ENCODE assay signal across 10 cellular contexts in genomic region chr6:39335780-39336541, GRCh38. TPM values are rescaled to one million over a fixed set of nuclear protein-coding genes. Genes with fewer than 3 reads are reported as not detected.
A peak's percentile ranks its signal among the peaks of the same experiment; 100 is the strongest.
DNase-seq lines count a peak whose midpoint lies in the region; ATAC-seq and TF ChIP-seq lines count a peak whose summit lies in the region.
"Had no signal": no experiment of that assay in that cellular context is flagged by ENCODE, and none has a peak within 500 bp of the region (broad histone marks: within the 10 kb centered on the region; RNA-seq: fewer than 3 reads in every experiment).

No MANE protein-coding gene starts in this region.

- no peaks in the 10 kb centered on the region for H3K9me3 ChIP-seq in KOPT-K1 (ENCODE audit: insufficient read depth, low read length, poor library complexity, severe bottlenecking)
- H3K9me3 ChIP-seq in smooth muscle cell (replicated peaks; ENCODE audit: low read depth): no peaks in the 10 kb centered on the region
- H3K9me3 ChIP-seq: A549, SJSA1 had no signal

- no peak overlapping the region for H3K27ac Mint-ChIP-seq in activated T-helper 2 cell treated with anti-CD3 and anti-CD28 coated beads, Interferon-gamma antibody, Interleukin-2, Interleukin-4, amounts not matched to agents 10 μg/mL and 5 μg/mL and 100 μg/mL, durations not matched to agents 14 hours and 24 hours and 36 hours

- H3K36me3 ChIP-seq in KOPT-K1 (ENCODE audit: insufficient read depth, low read length) (no peaks in the 10 kb centered on the region), smooth muscle cell (ENCODE audit: low read depth) (no peaks in the 10 kb centered on the region)
- H3K36me3 ChIP-seq: SJSA1 had no signal

- H3K27me3 Mint-ChIP-seq in activated T-helper 2 cell treated with anti-CD3 and anti-CD28 coated beads, Interferon-gamma antibody, Interleukin-2, Interleukin-4, amounts not matched to agents 10 μg/mL and 5 μg/mL and 100 μg/mL, durations not matched to agents 14 hours and 24 hours and 36 hours (ENCODE audit: low read depth): peaks cover 38% of the 10 kb centered on the region

- H3K4me3 ChIP-seq in smooth muscle cell: no peak overlapping the region
- H3K4me3 ChIP-seq: A549, SJSA1 had no signal

- peaks cover 10% of the 10 kb centered on the region for H3K4me1 Mint-ChIP-seq in activated T-helper 2 cell treated with anti-CD3 and anti-CD28 coated beads, Interferon-gamma antibody, Interleukin-2, Interleukin-4, amounts not matched to agents 10 μg/mL and 5 μg/mL and 100 μg/mL, durations not matched to agents 14 hours and 24 hours and 36 hours (ENCODE audit: low read depth)

- peak overlapping the region; percentile 8 for H3K4me2 ChIP-seq in smooth muscle cell
- H3K4me2 ChIP-seq: A549 had no signal

- H3K4me1 ChIP-seq in smooth muscle cell (ENCODE audit: low read depth): peaks cover 7% of the 10 kb centered on the region
- H3K4me1 ChIP-seq: A549, SJSA1 had no signal

- ATAC-seq in GM21825 (IDR thresholded peaks at IDR 0.05; ENCODE audit: unreplicated experiment): no peak

- peaks cover 51% of the 10 kb centered on the region for H3K27me3 ChIP-seq in smooth muscle cell (ENCODE audit: low read depth)
- H3K27me3 ChIP-seq: SJSA1 had no signal

- H3F3A ChIP-seq in smooth muscle cell (ENCODE audit: low read depth): no peaks in the 10 kb centered on the region

- H3K9ac ChIP-seq in smooth muscle cell (ENCODE audit: low read depth): no peak overlapping the region

- H3K36me3 Mint-ChIP-seq in activated T-helper 2 cell treated with anti-CD3 and anti-CD28 coated beads, Interferon-gamma antibody, Interleukin-2, Interleukin-4, amounts not matched to agents 10 μg/mL and 5 μg/mL and 100 μg/mL, durations not matched to agents 14 hours and 24 hours and 36 hours (ENCODE audit: low read depth): no peaks in the 10 kb centered on the region

- H3K9me3 Mint-ChIP-seq in activated T-helper 2 cell treated with anti-CD3 and anti-CD28 coated beads, Interferon-gamma antibody, Interleukin-2, Interleukin-4, amounts not matched to agents 10 μg/mL and 5 μg/mL and 100 μg/mL, durations not matched to agents 14 hours and 24 hours and 36 hours: no peaks in the 10 kb centered on the region

- H3K27ac ChIP-seq in KOPT-K1 (ENCODE audit: low read depth, low read length, poor library complexity, severe bottlenecking): peak overlapping the region; percentile 7
- no peak overlapping the region for H3K27ac ChIP-seq in smooth muscle cell (ENCODE audit: low read depth)
- H3K27ac ChIP-seq: A549, SJSA1 had no signal

- H4K20me1 ChIP-seq in smooth muscle cell (ENCODE audit: low read depth): no peaks in the 10 kb centered on the region

- no peak overlapping the region for H3K4me3 Mint-ChIP-seq in activated T-helper 2 cell treated with anti-CD3 and anti-CD28 coated beads, Interferon-gamma antibody, Interleukin-2, Interleukin-4, amounts not matched to agents 10 μg/mL and 5 μg/mL and 100 μg/mL, durations not matched to agents 14 hours and 24 hours and 36 hours (ENCODE audit: low read depth)

- no peak for TF ChIP-seq CTCF in smooth muscle cell (IDR thresholded peaks at IDR 0.05; ENCODE audit: borderline replicate concordance, insufficient read depth, poor library complexity, severe bottlenecking)

- DNase-seq in NK-92 treated with Interleukin-12 subunit alpha and Interleukin-12 subunit beta, amount 100 ng/mL, for 24 hours (lab: John Stamatoyannopoulos, UW): peak; percentile 53
- no peak for DNase-seq in NK-92 (lab: John Stamatoyannopoulos, UW; ENCODE audit: unreplicated experiment)
- DNase-seq in activated T-helper 2 cell treated with anti-CD3 and anti-CD28 coated beads, Interferon-gamma antibody, Interleukin-2, Interleukin-4, amounts not matched to agents 10 μg/mL and 5 μg/mL and 100 μg/mL, durations not matched to agents 14 hours and 24 hours and 36 hours (ENCODE audit: low spot score): peak; percentile 14
- no peak for DNase-seq in smooth muscle cell (lab: John Stamatoyannopoulos, UW; ENCODE audit: unreplicated experiment)
- no peak for DNase-seq in SHP77 (lab: John Stamatoyannopoulos, UW)
- no peak for DNase-seq in NCI-H2227 (lab: John Stamatoyannopoulos, UW; ENCODE audit: unreplicated experiment)

- 61% methylated on average over 5 of the region's 5 CpGs for WGBS in smooth muscle cell (ENCODE audit: low lambda C conversion rate)

- no peak overlapping the region for H2AFZ ChIP-seq in smooth muscle cell (ENCODE audit: low read depth)

- no peaks in the 10 kb centered on the region for H3K79me2 ChIP-seq in smooth muscle cell (ENCODE audit: low read depth)

- intact Hi-C loops in activated T-helper 2 cell treated with anti-CD3 and anti-CD28 coated beads, Interferon-gamma antibody, Interleukin-2, Interleukin-4, amounts not matched to agents 10 μg/mL and 5 μg/mL and 100 μg/mL, durations not matched to agents 14 hours and 24 hours and 36 hours (cut with micrococcal nuclease): no loop called here

RNA-seq across cellular contexts. Expression of gene KCNK16, which starts 13.5 kb away (rescaled TPM):
- total RNA-seq in activated T-helper 2 cell treated with anti-CD3 and anti-CD28 coated beads, Interferon-gamma antibody, Interleukin-2, Interleukin-4, amounts not matched to agents 10 μg/mL and 5 μg/mL and 100 μg/mL, durations not matched to agents 14 hours and 24 hours and 36 hours: not detected in 2 replicates
- not detected in 2 replicates for total RNA-seq in smooth muscle cell
- polyA plus RNA-seq in smooth muscle cell: not detected in 2 replicates
- total RNA-seq: SJSA1 had no signal
- polyA plus RNA-seq: A549 had no signal

RNA-seq across cellular contexts. Expression of gene KCNK17, which starts 21.7 kb away (rescaled TPM):
- total RNA-seq in activated T-helper 2 cell treated with anti-CD3 and anti-CD28 coated beads, Interferon-gamma antibody, Interleukin-2, Interleukin-4, amounts not matched to agents 10 μg/mL and 5 μg/mL and 100 μg/mL, durations not matched to agents 14 hours and 24 hours and 36 hours: not detected in 2 replicates
- total RNA-seq in smooth muscle cell: not detected in 2 replicates
- polyA plus RNA-seq in smooth muscle cell: not detected in 2 replicates
- total RNA-seq: SJSA1 had no signal
- polyA plus RNA-seq: A549 had no signal

Comparison
In these comparisons a context has a peak if more than half of its experiments do, and no peak if none do; other contexts are left out.
1. DNase-seq: peak in NK-92 treated with Interleukin-12 subunit alpha and Interleukin-12 subunit beta, amount 100 ng/mL, for 24 hours (single experiment) and activated T-helper 2 cell treated with anti-CD3 and anti-CD28 coated beads, Interferon-gamma antibody, Interleukin-2, Interleukin-4, amounts not matched to agents 10 μg/mL and 5 μg/mL and 100 μg/mL, durations not matched to agents 14 hours and 24 hours and 36 hours (single experiment); none in NK-92 (single experiment), smooth muscle cell (single experiment), SHP77 (0 of 2) and NCI-H2227 (single experiment).